In the genomic region with DNA sequence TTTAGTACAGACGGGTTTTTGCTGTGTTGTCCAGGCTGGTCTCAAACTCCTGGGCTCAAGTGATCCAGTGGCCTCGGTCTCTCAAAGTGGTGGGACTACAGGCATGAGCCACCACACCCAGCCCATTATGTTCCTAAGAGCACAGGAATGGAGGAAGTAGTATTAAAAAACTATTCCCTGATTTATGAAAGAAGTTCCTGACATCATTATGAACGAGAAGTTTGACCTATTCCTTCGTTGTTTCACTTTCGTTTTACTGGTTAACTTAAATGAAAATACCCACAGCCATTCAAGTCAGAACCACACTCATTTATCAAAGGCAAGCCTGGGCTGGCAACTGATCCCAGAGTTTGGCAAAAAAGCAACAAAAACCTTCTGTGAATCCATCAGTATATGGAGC, we compare ENCODE assay signal across 10 cellular contexts. TPM values are rescaled to one million over a fixed set of nuclear protein-coding genes. Genes with fewer than 3 reads are reported as not detected.
DNase-seq lines count a peak whose midpoint lies in the region; TF ChIP-seq lines count a peak whose summit lies in the region.
"Had no signal": no experiment of that assay in that cellular context is flagged by ENCODE, and none has a peak within 500 bp of the region (broad histone marks: within the 10 kb centered on the region; RNA-seq: fewer than 3 reads in every experiment).

No MANE protein-coding gene starts in this region.

- intact Hi-C loops in activated CD4-positive, alpha-beta T cell treated with anti-CD3 and anti-CD28 coated beads, Interleukin-2, amount 10 ng/mL, durations not matched to agents 24 days and 14 days (cut with micrococcal nuclease), result no loop called here
- intact Hi-C loops in stomach (cut with DNase I; ENCODE audit: low total_unique reads), result no loop called here

- no peaks in the 10 kb centered on the region for H3K27me3 ChIP-seq in SU-DHL-6 (ENCODE audit: low read length)
- H3K27me3 ChIP-seq in fibroblast of lung (ENCODE audit: control insufficient read depth, insufficient read depth, low read length), result peaks cover 9% of the 10 kb centered on the region
- H3K27me3 ChIP-seq in stomach, result peaks cover 0 to 14% (median 0%) of the 10 kb centered on the region in 3 donors

- H3K9me3 ChIP-seq in SU-DHL-6 (ENCODE audit: insufficient read depth, low read length) (no peaks in the 10 kb centered on the region), fibroblast of lung (ENCODE audit: control insufficient read depth, insufficient read depth, low read depth, low read length) (no peaks in the 10 kb centered on the region), stomach (no peaks in the 10 kb centered on the region)

- peaks cover 21% of the 10 kb centered on the region for H3K27me3 Mint-ChIP-seq in activated CD4-positive, alpha-beta T cell treated with anti-CD3 and anti-CD28 coated beads, Interleukin-2, amount 10 ng/mL, durations not matched to agents 24 days and 14 days

- TF ChIP-seq CTCF in SU-DHL-6 (IDR thresholded peaks at IDR 0.05; ENCODE audit: insufficient read depth, low read length, poor library complexity, severe bottlenecking) (no peak), fibroblast of lung (conservative IDR thresholded peaks at IDR 0.05 in 1 of 2, IDR thresholded peaks at IDR 0.05 in 1 of 2; ENCODE audit: low read depth in 1 of 2, low read length in 2 of 2) (no peak), stomach (IDR thresholded peaks at IDR 0.05) (no peak)

- peaks cover 9% of the 10 kb centered on the region for H3K4me1 Mint-ChIP-seq in activated CD4-positive, alpha-beta T cell treated with anti-CD3 and anti-CD28 coated beads, Interleukin-2, amount 10 ng/mL, durations not matched to agents 24 days and 14 days

- H3K4me3 ChIP-seq in SU-DHL-6 (ENCODE audit: insufficient read depth, low read length, poor library complexity, severe bottlenecking) (no peak overlapping the region), fibroblast of lung (replicated peaks in 1 of 4; ENCODE audit: control extremely low read depth in 1 of 4, insufficient read depth in 1 of 4, low read depth in 3 of 4, low read length in 4 of 4) (peak overlapping the region; percentile 31 to 49 (median 38)), stomach (peak overlapping the region in 1 of 4 donors; percentile 27)

- H3K9ac ChIP-seq in SU-DHL-6 (ENCODE audit: low read length) (no peak overlapping the region), fibroblast of lung (ENCODE audit: insufficient read depth, low read length) (no peak overlapping the region)

- H3K36me3 Mint-ChIP-seq in activated CD4-positive, alpha-beta T cell treated with anti-CD3 and anti-CD28 coated beads, Interleukin-2, amount 10 ng/mL, durations not matched to agents 24 days and 14 days (ENCODE audit: low read depth), result no peaks in the 10 kb centered on the region

- no peak for TF ChIP-seq POLR2A in stomach (IDR thresholded peaks at IDR 0.05)

- H4K20me1 ChIP-seq in SU-DHL-6 (ENCODE audit: low read depth, low read length) (no peaks in the 10 kb centered on the region), fibroblast of lung (ENCODE audit: control insufficient read depth, extremely low read depth, insufficient read depth, low read length) (no peaks in the 10 kb centered on the region)

- 5 to 17% (median 7%) methylated on average over 5 of the region's 5 CpGs for WGBS in stomach, 5 donors

- peak; percentile 70 for DNase-seq in activated CD4-positive, alpha-beta T cell treated with anti-CD3 and anti-CD28 coated beads, Interleukin-2, amount 10 ng/mL, durations not matched to agents 24 days and 14 days
- no peak for DNase-seq in activated CD4-positive, alpha-beta T cell treated with anti-CD3 and anti-CD28 coated beads, Interleukin-2, amount 50 U/mL, for 4 hours
- DNase-seq in fibroblast of lung (ENCODE audit: low read depth in 2 of 2) (peak; percentile 61 to 81), stomach (no peak), COLO668 (lab: John Stamatoyannopoulos, UW; ENCODE audit: unreplicated experiment) (no peak), NCI-H2107 (lab: John Stamatoyannopoulos, UW) (no peak)
- no peak for DNase-seq in activated effector memory CD4-positive, alpha-beta T cell treated with anti-CD3 and anti-CD28 coated beads, Interleukin-2, amount 50 U/mL, for 16 hours
- DNase-seq: foreskin melanocyte; stimulated activated CD4-positive, alpha-beta T cell treated with anti-CD3 and anti-CD28 coated beads, Interleukin-4, amount 100 ng/mL, for 24 hours had no signal

- H3K4me2 ChIP-seq in SU-DHL-6 (ENCODE audit: low read depth, low read length, poor library complexity, severe bottlenecking) (peak overlapping the region; percentile 36), fibroblast of lung (ENCODE audit: extremely low read depth, insufficient read depth, low read length) (peak overlapping the region; percentile 90)

- H3K27ac Mint-ChIP-seq in activated CD4-positive, alpha-beta T cell treated with anti-CD3 and anti-CD28 coated beads, Interleukin-2, amount 10 ng/mL, durations not matched to agents 24 days and 14 days, result peak overlapping the region; percentile 51

- no peaks in the 10 kb centered on the region for H3F3A ChIP-seq in SU-DHL-6 (ENCODE audit: insufficient read depth)

- H3K79me2 ChIP-seq in SU-DHL-6 (ENCODE audit: insufficient read depth, low read length) (no peaks in the 10 kb centered on the region), fibroblast of lung (ENCODE audit: control insufficient read depth, insufficient read depth, low read length) (no peaks in the 10 kb centered on the region)

- H3K9me2 ChIP-seq in SU-DHL-6 (replicated peaks; ENCODE audit: insufficient read depth, low read length), result no peaks in the 10 kb centered on the region

- H3K36me3 ChIP-seq in SU-DHL-6 (ENCODE audit: low read length) (no peaks in the 10 kb centered on the region), fibroblast of lung (ENCODE audit: control insufficient read depth, insufficient read depth, low read length) (no peaks in the 10 kb centered on the region), stomach (no peaks in the 10 kb centered on the region)

- H2AFZ ChIP-seq in SU-DHL-6 (ENCODE audit: low read depth, low read length, severe bottlenecking), result no peak overlapping the region
- peak overlapping the region; percentile 90 for H2AFZ ChIP-seq in fibroblast of lung (ENCODE audit: low read length)

- no peaks in the 10 kb centered on the region for H3K4me1 ChIP-seq in fibroblast of lung (ENCODE audit: control insufficient read depth, extremely low read depth, insufficient read depth, low read length)
- H3K4me1 ChIP-seq in stomach, result peaks cover 8 to 17% (median 12%) of the 10 kb centered on the region in 4 donors

- peak overlapping the region; percentile 64 for H3K4me3 Mint-ChIP-seq in activated CD4-positive, alpha-beta T cell treated with anti-CD3 and anti-CD28 coated beads, Interleukin-2, amount 10 ng/mL, durations not matched to agents 24 days and 14 days

- H3K27ac ChIP-seq in SU-DHL-6 (ENCODE audit: low read depth, low read length), result no peak overlapping the region
- peak overlapping the region; percentile 59 for H3K27ac ChIP-seq in fibroblast of lung (ENCODE audit: insufficient read depth, low read length)
- H3K27ac ChIP-seq in stomach, result peak overlapping the region in 3 of 5 donors; percentile 4 to 67 (median 7)

- H3K9me3 Mint-ChIP-seq in activated CD4-positive, alpha-beta T cell treated with anti-CD3 and anti-CD28 coated beads, Interleukin-2, amount 10 ng/mL, durations not matched to agents 24 days and 14 days, result no peaks in the 10 kb centered on the region

- no peak for TF ChIP-seq EP300 in stomach (IDR thresholded peaks at IDR 0.05)

RNA-seq across cellular contexts. Expression of a gene that starts 13.5 kb away (rescaled TPM):
- total RNA-seq in activated CD4-positive, alpha-beta T cell treated with anti-CD3 and anti-CD28 coated beads, Interleukin-2, amount 10 ng/mL, durations not matched to agents 24 days and 14 days, result 18.5 and 19.4 TPM in 2 replicates
- total RNA-seq in fibroblast of lung (11.0 and 13.4 TPM in 2 replicates), stomach (1 to 10 TPM; 1.8 to 9.8 (median 7.8) TPM)
- polyA plus RNA-seq in fibroblast of lung (5.4 and 5.6 TPM in 2 replicates), stomach (10 to 100 TPM in 1 of 3 donors, 1 to 10 TPM in 2; 7.6 to 10.6 (median 9.3) TPM)
- polyA plus RNA-seq in fibroblast of lung (2012), result 8.8 TPM in 2 replicates
- 1.3 and 1.6 TPM in 2 replicates for polyA minus RNA-seq in fibroblast of lung (ENCODE audit: low replicate concordance)

RNA-seq across cellular contexts. Expression of a gene that starts 55.9 kb away (rescaled TPM):
- total RNA-seq in activated CD4-positive, alpha-beta T cell treated with anti-CD3 and anti-CD28 coated beads, Interleukin-2, amount 10 ng/mL, durations not matched to agents 24 days and 14 days, result 9.4 TPM in 2 replicates
- total RNA-seq in fibroblast of lung (3.3 and 4.0 TPM in 2 replicates), stomach (100 to 1,000 TPM in 1 of 5 donors, 10 to 100 TPM in 1, 1 to 10 TPM in 1, not detected in 2; 2.8 to 140 (median 12.0) TPM)
- polyA plus RNA-seq in fibroblast of lung (0.19 and 0.41 TPM in 2 replicates), stomach (1 to 10 TPM in 2 of 3 donors, under 1 TPM in 1; 0.76 to 3.4 (median 1.4) TPM)
- 4.9 and 5.2 TPM in 2 replicates for polyA plus RNA-seq in fibroblast of lung (2012)
- polyA minus RNA-seq in fibroblast of lung (ENCODE audit: low replicate concordance), result 1.5 and 6.8 TPM in 2 replicates

Comparison
In these comparisons a context has a peak if more than half of its experiments do, and no peak if none do; other contexts are left out.
1. DNase-seq: peak in activated CD4-positive, alpha-beta T cell treated with anti-CD3 and anti-CD28 coated beads, Interleukin-2, amount 10 ng/mL, durations not matched to agents 24 days and 14 days (single experiment) and fibroblast of lung (2 of 2); none in activated CD4-positive, alpha-beta T cell treated with anti-CD3 and anti-CD28 coated beads, Interleukin-2, amount 50 U/mL, for 4 hours (0 of 2), stomach (single experiment), COLO668 (single experiment), activated effector memory CD4-positive, alpha-beta T cell treated with anti-CD3 and anti-CD28 coated beads, Interleukin-2, amount 50 U/mL, for 16 hours (single experiment) and NCI-H2107 (single experiment).